ENCODE assay signal across 8 cellular contexts in the genomic region with DNA sequence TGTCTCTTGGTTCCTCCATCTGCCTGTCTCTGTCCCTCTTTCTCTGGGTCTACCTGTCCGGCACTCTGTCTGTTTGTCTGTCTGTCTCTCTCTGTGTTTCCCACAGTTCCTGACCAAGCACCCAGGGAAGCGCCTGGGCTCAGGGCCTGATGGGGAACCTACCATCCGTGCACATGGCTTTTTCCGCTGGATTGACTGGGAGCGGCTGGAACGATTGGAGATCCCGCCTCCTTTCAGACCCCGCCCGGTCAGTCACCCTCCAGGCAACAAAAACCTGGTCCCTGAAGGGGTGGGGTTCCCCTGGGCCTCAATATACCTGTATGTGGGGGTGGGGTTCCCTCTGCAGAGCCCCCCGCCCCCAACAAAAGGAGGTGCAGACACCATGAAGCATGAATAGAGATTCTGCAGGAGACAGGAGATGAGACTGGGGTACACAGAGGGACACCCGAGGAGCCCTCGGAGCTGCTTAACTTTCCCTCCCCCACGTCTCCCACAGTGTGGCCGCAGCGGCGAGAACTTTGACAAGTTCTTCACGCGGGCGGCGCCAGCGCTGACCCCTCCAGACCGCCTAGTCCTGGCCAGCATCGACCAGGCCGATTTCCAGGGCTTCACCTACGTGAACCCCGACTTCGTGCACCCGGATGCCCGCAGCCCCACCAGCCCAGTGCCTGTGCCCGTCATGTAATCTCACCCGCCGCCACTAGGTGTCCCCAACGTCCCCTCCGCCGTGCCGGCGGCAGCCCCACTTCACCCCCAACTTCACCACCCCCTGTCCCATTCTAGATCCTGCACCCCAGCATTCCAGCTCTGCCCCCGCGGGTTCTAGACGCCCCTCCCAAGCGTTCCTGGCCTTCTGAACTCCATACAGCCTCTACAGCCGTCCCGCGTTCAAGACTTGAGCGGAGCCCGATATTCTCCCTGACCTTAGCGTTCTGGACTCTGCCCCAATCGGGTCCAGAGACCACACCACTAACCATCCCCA. TPM values are rescaled to one million over a fixed set of nuclear protein-coding genes. Genes with fewer than 3 reads are reported as not detected.
DNase-seq lines count a peak whose midpoint lies in the region; ATAC-seq and TF ChIP-seq lines count a peak whose summit lies in the region.

No MANE protein-coding gene starts in this region.

- H3K9me3 ChIP-seq in HEK293 (ENCODE audit: control insufficient read depth, insufficient read depth, low read depth, low read length) = no peaks in the 10 kb centered on the region

- CTCF ChIA-PET in HEK293 (lab: Yijun Ruan, JAX) = interaction anchor here (0.5 to 2.1 kb wide), 17 partner anchors 9 to 192 kb away, joined by 3 to 9 read pairs (median 4); no protein-coding TSS in a partner anchor

- no peak overlapping the region for H3K27ac ChIP-seq in HEK293 (ENCODE audit: extremely low read depth, low read depth, low read length)

- H3K4me3 Mint-ChIP-seq in chondrocyte (ENCODE audit: unreplicated experiment) = no peak overlapping the region

- TF ChIP-seq CTCF in HEK293 (tag by site-specific recombination; IDR thresholded peaks at IDR 0.05) (peak; percentile 79), chondrocyte (IDR thresholded peaks at IDR 0.05) (peak; percentile 88)

- POLR2A ChIA-PET in HEK293 (lab: Yijun Ruan, JAX) = no interaction called here

- H3K36me3 Mint-ChIP-seq in chondrocyte (ENCODE audit: low read depth) = peaks cover 5% of the 10 kb centered on the region

- no peak overlapping the region for H3K27ac Mint-ChIP-seq in chondrocyte (ENCODE audit: unreplicated experiment)

- no peaks in the 10 kb centered on the region for H3K9me3 Mint-ChIP-seq in chondrocyte (ENCODE audit: low read depth)

- H3K4me1 ChIP-seq in HEK293 (ENCODE audit: control insufficient read depth, insufficient read depth, low read length) = no peaks in the 10 kb centered on the region

- no peak for ATAC-seq in GM19452 (IDR thresholded peaks at IDR 0.05; ENCODE audit: unreplicated experiment)

- peak; percentile 73 for DNase-seq in 8988T
- peak; percentile 54 for DNase-seq in activated CD4-positive, alpha-beta T cell treated with anti-CD3 and anti-CD28 coated beads for 1 hour
- DNase-seq in chondrocyte (ENCODE audit: low spot score) = no peak
- peak; percentile 28 for DNase-seq in medulla oblongata (ENCODE audit: extremely low spot score)
- peak; percentile 34 to 52 for DNase-seq in stimulated activated CD8-positive, alpha-beta memory T cell treated with anti-CD3 and anti-CD28 coated beads, Interleukin-2, amount 100 ng/mL, for 1 hour (ENCODE audit: low read depth in 2 of 2)
- DNase-seq in NCI-H128 (lab: John Stamatoyannopoulos, UW; ENCODE audit: unreplicated experiment) = no peak

- peaks cover 65% of the 10 kb centered on the region for H3K27me3 Mint-ChIP-seq in chondrocyte (ENCODE audit: low read depth)

- peaks cover 20% of the 10 kb centered on the region for H3K4me1 Mint-ChIP-seq in chondrocyte (ENCODE audit: low read depth)

- no peaks in the 10 kb centered on the region for H3K36me3 ChIP-seq in HEK293 (ENCODE audit: control insufficient read depth in 2 of 2, insufficient read depth in 1 of 2, low read length in 2 of 2)

- H3K4me3 ChIP-seq in HEK293 (ENCODE audit: low read depth, low read length) = no peak overlapping the region

TF ChIP-seq in HEK293, 187 proteins besides CTCF, POLR2A, EP300 and RAD21 (continues in another document):
- TF ChIP-seq, protein P1, sequence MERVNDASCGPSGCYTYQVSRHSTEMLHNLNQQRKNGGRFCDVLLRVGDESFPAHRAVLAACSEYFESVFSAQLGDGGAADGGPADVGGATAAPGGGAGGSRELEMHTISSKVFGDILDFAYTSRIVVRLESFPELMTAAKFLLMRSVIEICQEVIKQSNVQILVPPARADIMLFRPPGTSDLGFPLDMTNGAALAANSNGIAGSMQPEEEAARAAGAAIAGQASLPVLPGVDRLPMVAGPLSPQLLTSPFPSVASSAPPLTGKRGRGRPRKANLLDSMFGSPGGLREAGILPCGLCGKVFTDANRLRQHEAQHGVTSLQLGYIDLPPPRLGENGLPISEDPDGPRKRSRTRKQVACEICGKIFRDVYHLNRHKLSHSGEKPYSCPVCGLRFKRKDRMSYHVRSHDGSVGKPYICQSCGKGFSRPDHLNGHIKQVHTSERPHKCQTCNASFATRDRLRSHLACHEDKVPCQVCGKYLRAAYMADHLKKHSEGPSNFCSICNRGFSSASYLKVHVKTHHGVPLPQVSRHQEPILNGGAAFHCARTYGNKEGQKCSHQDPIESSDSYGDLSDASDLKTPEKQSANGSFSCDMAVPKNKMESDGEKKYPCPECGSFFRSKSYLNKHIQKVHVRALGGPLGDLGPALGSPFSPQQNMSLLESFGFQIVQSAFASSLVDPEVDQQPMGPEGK (tag by site-specific recombination; IDR thresholded peaks at IDR 0.05) = peak; percentile 56
- TF ChIP-seq ZNF623 (tag by site-specific recombination; IDR thresholded peaks at IDR 0.05) (no peak), HOXC10 (CRISPR knock-in tag; IDR thresholded peaks at IDR 0.05) (0 out of 2 replicates have a peak, but pooled peaks have one; percentile 50), ZNF600 (tag by site-specific recombination; IDR thresholded peaks at IDR 0.05) (peak; percentile 96), ZNF654 (tag by site-specific recombination; IDR thresholded peaks at IDR 0.05; ENCODE audit: low read depth) (peak; percentile 40), ZNF48 (tag by site-specific recombination; IDR thresholded peaks at IDR 0.05) (no peak)
- TF ChIP-seq, protein P2, sequence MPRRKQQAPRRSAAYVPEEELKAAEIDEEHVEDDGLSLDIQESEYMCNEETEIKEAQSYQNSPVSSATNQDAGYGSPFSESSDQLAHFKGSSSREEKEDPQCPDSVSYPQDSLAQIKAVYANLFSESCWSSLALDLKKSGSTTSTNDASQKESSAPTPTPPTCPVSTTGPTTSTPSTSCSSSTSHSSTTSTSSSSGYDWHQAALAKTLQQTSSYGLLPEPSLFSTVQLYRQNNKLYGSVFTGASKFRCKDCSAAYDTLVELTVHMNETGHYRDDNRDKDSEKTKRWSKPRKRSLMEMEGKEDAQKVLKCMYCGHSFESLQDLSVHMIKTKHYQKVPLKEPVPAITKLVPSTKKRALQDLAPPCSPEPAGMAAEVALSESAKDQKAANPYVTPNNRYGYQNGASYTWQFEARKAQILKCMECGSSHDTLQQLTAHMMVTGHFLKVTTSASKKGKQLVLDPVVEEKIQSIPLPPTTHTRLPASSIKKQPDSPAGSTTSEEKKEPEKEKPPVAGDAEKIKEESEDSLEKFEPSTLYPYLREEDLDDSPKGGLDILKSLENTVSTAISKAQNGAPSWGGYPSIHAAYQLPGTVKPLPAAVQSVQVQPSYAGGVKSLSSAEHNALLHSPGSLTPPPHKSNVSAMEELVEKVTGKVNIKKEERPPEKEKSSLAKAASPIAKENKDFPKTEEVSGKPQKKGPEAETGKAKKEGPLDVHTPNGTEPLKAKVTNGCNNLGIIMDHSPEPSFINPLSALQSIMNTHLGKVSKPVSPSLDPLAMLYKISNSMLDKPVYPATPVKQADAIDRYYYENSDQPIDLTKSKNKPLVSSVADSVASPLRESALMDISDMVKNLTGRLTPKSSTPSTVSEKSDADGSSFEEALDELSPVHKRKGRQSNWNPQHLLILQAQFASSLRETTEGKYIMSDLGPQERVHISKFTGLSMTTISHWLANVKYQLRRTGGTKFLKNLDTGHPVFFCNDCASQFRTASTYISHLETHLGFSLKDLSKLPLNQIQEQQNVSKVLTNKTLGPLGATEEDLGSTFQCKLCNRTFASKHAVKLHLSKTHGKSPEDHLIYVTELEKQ (tag by site-specific recombination; IDR thresholded peaks at IDR 0.05; ENCODE audit: borderline replicate concordance) = no peak
- TF ChIP-seq, protein P3, sequence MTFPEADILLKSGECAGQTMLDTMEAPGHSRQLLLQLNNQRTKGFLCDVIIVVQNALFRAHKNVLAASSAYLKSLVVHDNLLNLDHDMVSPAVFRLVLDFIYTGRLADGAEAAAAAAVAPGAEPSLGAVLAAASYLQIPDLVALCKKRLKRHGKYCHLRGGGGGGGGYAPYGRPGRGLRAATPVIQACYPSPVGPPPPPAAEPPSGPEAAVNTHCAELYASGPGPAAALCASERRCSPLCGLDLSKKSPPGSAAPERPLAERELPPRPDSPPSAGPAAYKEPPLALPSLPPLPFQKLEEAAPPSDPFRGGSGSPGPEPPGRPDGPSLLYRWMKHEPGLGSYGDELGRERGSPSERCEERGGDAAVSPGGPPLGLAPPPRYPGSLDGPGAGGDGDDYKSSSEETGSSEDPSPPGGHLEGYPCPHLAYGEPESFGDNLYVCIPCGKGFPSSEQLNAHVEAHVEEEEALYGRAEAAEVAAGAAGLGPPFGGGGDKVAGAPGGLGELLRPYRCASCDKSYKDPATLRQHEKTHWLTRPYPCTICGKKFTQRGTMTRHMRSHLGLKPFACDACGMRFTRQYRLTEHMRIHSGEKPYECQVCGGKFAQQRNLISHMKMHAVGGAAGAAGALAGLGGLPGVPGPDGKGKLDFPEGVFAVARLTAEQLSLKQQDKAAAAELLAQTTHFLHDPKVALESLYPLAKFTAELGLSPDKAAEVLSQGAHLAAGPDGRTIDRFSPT (tag by site-specific recombination; IDR thresholded peaks at IDR 0.05) = peak; percentile 65
- TF ChIP-seq, protein P4, sequence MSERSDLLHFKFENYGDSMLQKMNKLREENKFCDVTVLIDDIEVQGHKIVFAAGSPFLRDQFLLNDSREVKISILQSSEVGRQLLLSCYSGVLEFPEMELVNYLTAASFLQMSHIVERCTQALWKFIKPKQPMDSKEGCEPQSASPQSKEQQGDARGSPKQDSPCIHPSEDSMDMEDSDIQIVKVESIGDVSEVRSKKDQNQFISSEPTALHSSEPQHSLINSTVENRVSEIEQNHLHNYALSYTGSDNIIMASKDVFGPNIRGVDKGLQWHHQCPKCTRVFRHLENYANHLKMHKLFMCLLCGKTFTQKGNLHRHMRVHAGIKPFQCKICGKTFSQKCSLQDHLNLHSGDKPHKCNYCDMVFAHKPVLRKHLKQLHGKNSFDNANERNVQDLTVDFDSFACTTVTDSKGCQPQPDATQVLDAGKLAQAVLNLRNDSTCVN (tag by site-specific recombination; optimal IDR thresholded peaks at IDR 0.05) = peak; percentile 19

RNA-seq across cellular contexts. Expression of a gene that starts 2.6 kb away (rescaled TPM):
- total RNA-seq in chondrocyte = not detected in 3 replicates

RNA-seq across cellular contexts. Expression of a gene that starts 24.5 kb away (rescaled TPM):
- total RNA-seq in chondrocyte = 0.15 to 0.56 TPM in 2 of 3 replicates, not detected in the other

RNA-seq across cellular contexts. Expression of a gene that starts 38.8 kb away (rescaled TPM):
- total RNA-seq in chondrocyte = 184 to 293 TPM (median 292 TPM) in 3 replicates

RNA-seq across cellular contexts. Expression of a gene that starts 56.2 kb away (rescaled TPM):
- total RNA-seq in chondrocyte = 0.05 TPM in 1 of 3 replicates, not detected in the others

Comparison
In these comparisons a context has a peak if more than half of its experiments do, and no peak if none do; other contexts are left out.
1. DNase-seq: peak in 8988T (single experiment), activated CD4-positive, alpha-beta T cell treated with anti-CD3 and anti-CD28 coated beads for 1 hour (single experiment), medulla oblongata (single experiment) and stimulated activated CD8-positive, alpha-beta memory T cell treated with anti-CD3 and anti-CD28 coated beads, Interleukin-2, amount 100 ng/mL, for 1 hour (2 of 2); none in chondrocyte (single experiment) and NCI-H128 (single experiment).